In the genomic region with DNA sequence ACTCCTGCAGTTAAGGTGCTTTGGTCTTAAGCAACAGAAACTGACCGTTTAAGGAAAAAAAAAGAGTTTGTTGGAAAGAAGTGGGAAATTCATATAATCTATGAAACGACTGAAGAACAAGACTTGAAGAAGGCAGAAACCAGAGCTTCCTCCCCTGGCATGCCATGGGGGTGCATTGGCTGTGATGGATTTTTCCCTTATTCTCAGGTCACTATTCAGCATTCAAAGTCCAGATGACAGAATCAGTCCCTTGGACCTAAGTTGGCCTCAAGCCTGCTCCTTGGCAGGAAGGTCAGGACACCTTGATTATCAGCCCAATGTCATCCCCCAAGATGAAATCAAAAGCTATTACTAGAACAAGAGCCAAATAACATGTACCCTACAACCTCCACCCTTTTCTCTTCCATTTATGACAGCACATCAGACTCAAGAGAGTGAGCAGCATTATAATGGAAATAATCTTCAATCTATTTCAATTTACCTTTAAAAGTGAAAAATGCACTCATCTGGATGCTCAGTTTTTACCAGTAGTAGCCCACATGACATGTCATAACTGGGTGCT, we compare ENCODE assay signal across 8 cellular contexts. TPM values are rescaled to one million over a fixed set of nuclear protein-coding genes. Genes with fewer than 3 reads are reported as not detected.
A peak's percentile ranks its signal among the peaks of the same experiment; 100 is the strongest.
DNase-seq lines count a peak whose midpoint lies in the region; ATAC-seq, FAIRE-seq and TF ChIP-seq lines count a peak whose summit lies in the region.
"Had no signal": no experiment of that assay in that cellular context is flagged by ENCODE, and none has a peak within 500 bp of the region (broad histone marks: within the 10 kb centered on the region; RNA-seq: fewer than 3 reads in every experiment).

No MANE protein-coding gene starts in this region.

- FAIRE-seq in keratinocyte (lab: Jason Lieb, UNC): no peak

- no peaks in the 10 kb centered on the region for H3K9me3 ChIP-seq in HUES64 (ENCODE audit: insufficient read depth, low read depth, low read length)
- H3K9me3 ChIP-seq in keratinocyte (ENCODE audit: control insufficient read depth, low read depth, low read length): no peaks in the 10 kb centered on the region
- no peaks in the 10 kb centered on the region for H3K9me3 ChIP-seq in smooth muscle cell (replicated peaks; ENCODE audit: low read depth)

- H3K27ac Mint-ChIP-seq in activated T-helper 17 cell treated with anti-CD3 and anti-CD28 coated beads, Interleukin-2, amount 50 U/mL, for 72 hours: peak overlapping the region; percentile 96

- ATAC-seq in activated T-helper 17 cell treated with anti-CD3 and anti-CD28 coated beads, Interleukin-2, amount 50 U/mL, for 72 hours (replicated peaks): no peak
- ATAC-seq in HG03045 (IDR thresholded peaks at IDR 0.05; ENCODE audit: unreplicated experiment): no peak
- ATAC-seq in HG03342 (IDR thresholded peaks at IDR 0.05; ENCODE audit: unreplicated experiment): no peak

- H3K27me3 ChIP-seq in HUES64 (ENCODE audit: insufficient read depth, low read length) (peaks cover 20% of the 10 kb centered on the region), keratinocyte (ENCODE audit: control insufficient read depth, extremely low read depth, insufficient read depth, low read length) (peaks cover 3% of the 10 kb centered on the region), smooth muscle cell (ENCODE audit: low read depth) (no peaks in the 10 kb centered on the region)

- H4K20me1 ChIP-seq in keratinocyte (ENCODE audit: control insufficient read depth, extremely low read depth, insufficient read depth, low read length) (no peaks in the 10 kb centered on the region), smooth muscle cell (ENCODE audit: low read depth) (no peaks in the 10 kb centered on the region)

- peaks cover 18% of the 10 kb centered on the region for H3F3A ChIP-seq in smooth muscle cell (ENCODE audit: low read depth)

- TF ChIP-seq CTCF in keratinocyte (optimal IDR thresholded peaks at IDR 0.05 in 1 of 3, IDR thresholded peaks at IDR 0.05 in 1 of 3, conservative IDR thresholded peaks at IDR 0.05 in 1 of 3; ENCODE audit: extremely low read depth in 1 of 3, insufficient read depth in 2 of 3, low read length in 3 of 3): no peak
- TF ChIP-seq CTCF in smooth muscle cell (IDR thresholded peaks at IDR 0.05; ENCODE audit: borderline replicate concordance, insufficient read depth, poor library complexity, severe bottlenecking): no peak

- H3K4me3 Mint-ChIP-seq in activated T-helper 17 cell treated with anti-CD3 and anti-CD28 coated beads, Interleukin-2, amount 50 U/mL, for 72 hours: peak overlapping the region; percentile 86

- H3K36me3 Mint-ChIP-seq in activated T-helper 17 cell treated with anti-CD3 and anti-CD28 coated beads, Interleukin-2, amount 50 U/mL, for 72 hours (ENCODE audit: low read depth): no peaks in the 10 kb centered on the region

- H3K9me1 ChIP-seq in keratinocyte (ENCODE audit: control insufficient read depth, extremely low read depth, insufficient read depth, low read length): no peaks in the 10 kb centered on the region

- no peaks in the 10 kb centered on the region for H3K36me3 ChIP-seq in HUES64 (ENCODE audit: insufficient read depth, low read length)
- H3K36me3 ChIP-seq in keratinocyte (ENCODE audit: control insufficient read depth in 2 of 2, extremely low read depth in 1 of 2, insufficient read depth in 2 of 2, low read length in 2 of 2): no peaks in the 10 kb centered on the region
- no peaks in the 10 kb centered on the region for H3K36me3 ChIP-seq in smooth muscle cell (ENCODE audit: low read depth)

- H3K4me3 ChIP-seq in HUES64 (ENCODE audit: low read length) (peak overlapping the region; percentile 76), keratinocyte (ENCODE audit: control insufficient read depth in 2 of 3, extremely low read depth in 1 of 3, insufficient read depth in 2 of 3, low read depth in 1 of 3, low read length in 3 of 3) (peak overlapping the region in 2 of 3 experiments; percentile 45 to 61), smooth muscle cell (peak overlapping the region; percentile 61)

- H3K27me3 Mint-ChIP-seq in activated T-helper 17 cell treated with anti-CD3 and anti-CD28 coated beads, Interleukin-2, amount 50 U/mL, for 72 hours: peaks cover 3% of the 10 kb centered on the region

- peaks cover 6% of the 10 kb centered on the region for H3K4me1 Mint-ChIP-seq in activated T-helper 17 cell treated with anti-CD3 and anti-CD28 coated beads, Interleukin-2, amount 50 U/mL, for 72 hours

- no peaks in the 10 kb centered on the region for H3K9me3 Mint-ChIP-seq in activated T-helper 17 cell treated with anti-CD3 and anti-CD28 coated beads, Interleukin-2, amount 50 U/mL, for 72 hours

- H2AFZ ChIP-seq in keratinocyte (ENCODE audit: control insufficient read depth, low read length) (peak overlapping the region; percentile 15), smooth muscle cell (ENCODE audit: low read depth) (no peak overlapping the region)

- DNase-seq in keratinocyte (ENCODE audit: low read depth, low spot score) (no peak), smooth muscle cell (lab: John Stamatoyannopoulos, UW; ENCODE audit: unreplicated experiment) (no peak), foreskin melanocyte (no peak)

- H3K79me2 ChIP-seq in keratinocyte (ENCODE audit: control insufficient read depth, insufficient read depth, low read length) (no peaks in the 10 kb centered on the region), smooth muscle cell (ENCODE audit: low read depth) (no peaks in the 10 kb centered on the region)

- WGBS in HUES64: 92% methylated on average over 2 of the region's 2 CpGs
- 72% methylated on average over 2 of the region's 2 CpGs for WGBS in smooth muscle cell (ENCODE audit: low lambda C conversion rate)

- peaks cover 8% of the 10 kb centered on the region for H3K4me1 ChIP-seq in HUES64 (ENCODE audit: insufficient read depth, low read length)
- H3K4me1 ChIP-seq in keratinocyte (ENCODE audit: control insufficient read depth, extremely low read depth, insufficient read depth, low read length): peaks cover 23% of the 10 kb centered on the region
- no peaks in the 10 kb centered on the region for H3K4me1 ChIP-seq in smooth muscle cell (ENCODE audit: low read depth)

- H3K27ac ChIP-seq in HUES64 (ENCODE audit: low read depth, low read length) (peak overlapping the region; percentile 25; the same call in 1 of the 2 replicates), keratinocyte (ENCODE audit: control insufficient read depth, insufficient read depth, low read length) (no peak overlapping the region), smooth muscle cell (ENCODE audit: low read depth) (peak overlapping the region; percentile 60)

- peak overlapping the region; percentile 33; the same call in 1 of the 2 replicates for H3K9ac ChIP-seq in HUES64 (ENCODE audit: low read depth, low read length)
- no peak overlapping the region for H3K9ac ChIP-seq in keratinocyte (ENCODE audit: control insufficient read depth, extremely low read depth, insufficient read depth, low read length)
- H3K9ac ChIP-seq in smooth muscle cell (ENCODE audit: low read depth): no peak overlapping the region

- dilution Hi-C loops in keratinocyte (cut with MboI; ENCODE audit: extremely low pct_ligation_motif_present, low sequenced_read_pairs): no loop called here

- H3K4me2 ChIP-seq in keratinocyte (ENCODE audit: control insufficient read depth, extremely low read depth, insufficient read depth, low read depth, low read length) (peak overlapping the region; percentile 91), smooth muscle cell (peak overlapping the region; percentile 91)

RNA-seq across cellular contexts. Expression of a gene that starts 15.8 kb away (rescaled TPM):
- polyA plus RNA-seq in HUES64 (2013, experiment 1 of 2): 70.2 TPM
- polyA plus RNA-seq in HUES64 (2013, experiment 2 of 2): 71.6 TPM
- 10 to 100 TPM; 19.5 to 25.7 TPM for total RNA-seq in activated T-helper 17 cell treated with anti-CD3 and anti-CD28 coated beads, Interleukin-2, amount 50 U/mL, for 72 hours
- polyA plus RNA-seq in keratinocyte (56.0 to 106 TPM (median 59.8 TPM) in 3 replicates), smooth muscle cell (187 and 211 TPM in 2 replicates)
- 16.1 TPM for polyA plus RNA-seq in keratinocyte (2011; ENCODE audit: low read depth)
- 54.3 and 55.6 TPM in 2 replicates for polyA plus RNA-seq in keratinocyte (2011; cell fraction: cytosol; rRNA removed)
- polyA plus RNA-seq in keratinocyte (2011; cell fraction: nucleus; rRNA removed): 64.9 and 85.3 TPM in 2 replicates
- polyA plus RNA-seq in keratinocyte (2012; ENCODE audit: low replicate concordance): 26.5 and 49.8 TPM in 2 replicates
- 77.3 to 171 TPM (median 109 TPM) in 3 replicates for polyA minus RNA-seq in keratinocyte
- polyA minus RNA-seq in keratinocyte (2011; cell fraction: cytosol; rRNA and poly(A)+ RNA removed): 36.3 TPM
- 25.4 and 26.7 TPM in 2 replicates for polyA minus RNA-seq in keratinocyte (2011; cell fraction: nucleus; rRNA and poly(A)+ RNA removed)
- total RNA-seq in smooth muscle cell: 153 and 156 TPM in 2 replicates

RNA-seq across cellular contexts. Expression of a gene that starts 20.6 kb away (rescaled TPM):
- polyA plus RNA-seq in HUES64 (2013, experiment 1 of 2): under 0.01 TPM
- polyA plus RNA-seq in HUES64 (2013, experiment 2 of 2): 0.06 TPM
- total RNA-seq in activated T-helper 17 cell treated with anti-CD3 and anti-CD28 coated beads, Interleukin-2, amount 50 U/mL, for 72 hours: under 1 TPM in 1 of 2 donors, not detected in 1; 0.21 TPM
- polyA plus RNA-seq in keratinocyte (not detected in 3 replicates), smooth muscle cell (not detected in 2 replicates)
- 0.19 TPM for polyA plus RNA-seq in keratinocyte (2011; ENCODE audit: low read depth)
- polyA plus RNA-seq in keratinocyte (2011; cell fraction: cytosol; rRNA removed): not detected in 2 replicates
- 0.07 and 0.10 TPM in 2 replicates for polyA plus RNA-seq in keratinocyte (2011; cell fraction: nucleus; rRNA removed)
- 0.06 and 0.24 TPM in 2 replicates for polyA plus RNA-seq in keratinocyte (2012; ENCODE audit: low replicate concordance)
- polyA minus RNA-seq in keratinocyte: 0.07 to 0.10 TPM in 2 of 3 replicates, not detected in the other
- polyA minus RNA-seq in keratinocyte (2011; cell fraction: cytosol; rRNA and poly(A)+ RNA removed): not detected
- 0.23 TPM in 1 of 2 replicates, not detected in the other for polyA minus RNA-seq in keratinocyte (2011; cell fraction: nucleus; rRNA and poly(A)+ RNA removed)
- total RNA-seq in smooth muscle cell: not detected in 2 replicates

RNA-seq across cellular contexts. Expression of a gene that starts 43.1 kb away (rescaled TPM):
- not detected for polyA plus RNA-seq in HUES64 (2013, experiment 1 of 2)
- polyA plus RNA-seq in HUES64 (2013, experiment 2 of 2): not detected
- under 1 TPM in 1 of 2 donors, not detected in 1; 0.19 TPM for total RNA-seq in activated T-helper 17 cell treated with anti-CD3 and anti-CD28 coated beads, Interleukin-2, amount 50 U/mL, for 72 hours
- polyA plus RNA-seq in keratinocyte (not detected in 3 replicates), smooth muscle cell (0.12 TPM in 1 of 2 replicates, not detected in the other)
- 0.19 TPM for polyA plus RNA-seq in keratinocyte (2011; ENCODE audit: low read depth)
- 0.04 TPM in 1 of 2 replicates, not detected in the other for polyA plus RNA-seq in keratinocyte (2011; cell fraction: cytosol; rRNA removed)
- not detected in 2 replicates for polyA plus RNA-seq in keratinocyte (2011; cell fraction: nucleus; rRNA removed)
- polyA plus RNA-seq in keratinocyte (2012; ENCODE audit: low replicate concordance): 0.07 TPM in 1 of 2 replicates, not detected in the other
- not detected in 3 replicates for polyA minus RNA-seq in keratinocyte
- not detected for polyA minus RNA-seq in keratinocyte (2011; cell fraction: cytosol; rRNA and poly(A)+ RNA removed)
- not detected in 2 replicates for polyA minus RNA-seq in keratinocyte (2011; cell fraction: nucleus; rRNA and poly(A)+ RNA removed)
- total RNA-seq in smooth muscle cell: not detected in 2 replicates
- total RNA-seq: myocyte had no signal

RNA-seq across cellular contexts. Expression of a gene that starts 57.8 kb away (rescaled TPM):
- polyA plus RNA-seq in HUES64 (2013, experiment 1 of 2): 0.10 TPM
- 0.13 TPM for polyA plus RNA-seq in HUES64 (2013, experiment 2 of 2)
- not detected for total RNA-seq in activated T-helper 17 cell treated with anti-CD3 and anti-CD28 coated beads, Interleukin-2, amount 50 U/mL, for 72 hours
- not detected in 3 replicates for polyA plus RNA-seq in keratinocyte
- not detected for polyA plus RNA-seq in keratinocyte (2011; ENCODE audit: low read depth)
- not detected in 2 replicates for polyA plus RNA-seq in keratinocyte (2011; cell fraction: cytosol; rRNA removed)
- polyA plus RNA-seq in keratinocyte (2011; cell fraction: nucleus; rRNA removed): not detected in 2 replicates
- polyA plus RNA-seq in keratinocyte (2012; ENCODE audit: low replicate concordance): not detected in 2 replicates
- polyA minus RNA-seq in keratinocyte: not detected in 3 replicates
- polyA minus RNA-seq in keratinocyte (2011; cell fraction: cytosol; rRNA and poly(A)+ RNA removed): not detected
- polyA minus RNA-seq in keratinocyte (2011; cell fraction: nucleus; rRNA and poly(A)+ RNA removed): not detected in 2 replicates
- total RNA-seq in smooth muscle cell: not detected in 2 replicates
- not detected in 2 replicates for polyA plus RNA-seq in smooth muscle cell
